8 cellular contexts compared by ENCODE assay signal in the genomic region with DNA sequence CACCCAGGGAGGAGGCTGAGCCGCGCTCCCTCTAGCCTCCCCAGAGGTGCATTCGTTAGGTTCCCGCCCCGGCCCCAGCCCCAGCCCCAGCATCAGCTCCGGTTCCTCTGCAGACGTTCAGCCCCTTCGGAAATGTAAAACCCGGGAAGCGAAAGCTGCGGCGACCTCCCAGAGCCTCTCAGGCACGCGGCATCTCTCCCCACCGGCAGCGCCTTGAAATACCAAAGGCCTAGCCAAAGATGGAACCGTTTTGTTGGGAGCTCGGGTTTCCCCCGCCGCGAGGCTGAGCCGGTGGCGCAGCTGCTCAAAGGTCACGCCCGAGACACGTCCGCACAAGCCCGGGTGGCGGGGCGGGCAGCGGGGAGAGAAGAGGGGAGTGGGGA.
A peak's percentile ranks its signal among the peaks of the same experiment; 100 is the strongest.
DNase-seq lines count a peak whose midpoint lies in the region; ATAC-seq and TF ChIP-seq lines count a peak whose summit lies in the region.

No MANE protein-coding gene starts in this region.

- intact Hi-C loops in CD4-positive, alpha-beta memory T cell (cut with micrococcal nuclease), result no loop called here

- H3K4me3 Mint-ChIP-seq in CD4-positive, alpha-beta memory T cell, result peak overlapping the region; percentile 44 to 72 (median 60)
- peak overlapping the region; percentile 54 for H3K4me3 Mint-ChIP-seq in activated T-cell treated with anti-CD3 and anti-CD28 coated beads, Interleukin-2, amount 50 U/mL, for 24 hours

- CTCF ChIA-PET in CD4-positive, alpha-beta memory T cell (lab: Charles Lee; ENCODE audit: partially characterized antibody), result no interaction called here

- POLR2A ChIA-PET in CD4-positive, alpha-beta memory T cell (lab: Charles Lee; ENCODE audit: partially characterized antibody), result interaction anchor here (1.5 kb wide), 1 partner anchor 13 kb away, joined by 3 read pairs; no protein-coding TSS in a partner anchor

- H3K27me3 ChIP-seq in CD4-positive, alpha-beta memory T cell (ENCODE audit: insufficient read depth, low read length), result no peaks in the 10 kb centered on the region
- H3K27me3 ChIP-seq in parathyroid adenoma (ENCODE audit: control insufficient read depth, insufficient read depth, low read length), result no peaks in the 10 kb centered on the region

- peak in 1 of 5 donors; percentile 6 for DNase-seq in CD4-positive, alpha-beta memory T cell
- DNase-seq in NCI-H1694 (lab: John Stamatoyannopoulos, UW) (peak; percentile 41), globus pallidus (ENCODE audit: low spot score) (peak; percentile 43), HUDEP-2 (lab: John Stamatoyannopoulos, UW; ENCODE audit: unreplicated experiment in 76 of 76) (no peak)
- DNase-seq in activated T-cell treated with anti-CD3 and anti-CD28 coated beads, Interleukin-2, amount 50 U/mL, for 24 hours, result peak; percentile 55

- no peaks in the 10 kb centered on the region for H3K9me3 ChIP-seq in CD4-positive, alpha-beta memory T cell (ENCODE audit: control insufficient read depth in 1 of 2, low read length in 2 of 2)
- H3K9me3 ChIP-seq in parathyroid adenoma (ENCODE audit: control insufficient read depth, low read length), result no peaks in the 10 kb centered on the region

- no peaks in the 10 kb centered on the region for H3K4me1 ChIP-seq in CD4-positive, alpha-beta memory T cell (ENCODE audit: insufficient read depth, low read length)
- no peaks in the 10 kb centered on the region for H3K4me1 ChIP-seq in parathyroid adenoma

- no peak overlapping the region for H3K27ac ChIP-seq in CD4-positive, alpha-beta memory T cell (ENCODE audit: low read depth, low read length)
- no peak overlapping the region for H3K27ac ChIP-seq in parathyroid adenoma

- no peaks in the 10 kb centered on the region for H3K79me2 ChIP-seq in parathyroid adenoma

- H3K4me1 Mint-ChIP-seq in CD4-positive, alpha-beta memory T cell, result peaks cover 3 to 6% (median 5%) of the 10 kb centered on the region in 4 donors
- peaks cover 15% of the 10 kb centered on the region for H3K4me1 Mint-ChIP-seq in activated T-cell treated with anti-CD3 and anti-CD28 coated beads, Interleukin-2, amount 50 U/mL, for 24 hours (ENCODE audit: low read depth)

- no peaks in the 10 kb centered on the region for H3K36me3 Mint-ChIP-seq in CD4-positive, alpha-beta memory T cell
- H3K36me3 Mint-ChIP-seq in activated T-cell treated with anti-CD3 and anti-CD28 coated beads, Interleukin-2, amount 50 U/mL, for 24 hours (ENCODE audit: low read depth), result no peaks in the 10 kb centered on the region

- H3K4me2 ChIP-seq in parathyroid adenoma (ENCODE audit: low read length), result no peak overlapping the region

- H3K27ac Mint-ChIP-seq in CD4-positive, alpha-beta memory T cell, result no peak overlapping the region
- H3K27ac Mint-ChIP-seq in activated T-cell treated with anti-CD3 and anti-CD28 coated beads, Interleukin-2, amount 50 U/mL, for 24 hours, result no peak overlapping the region

- ATAC-seq in GM19455 (IDR thresholded peaks at IDR 0.05; ENCODE audit: unreplicated experiment) (peak; percentile 71), HG03442 (IDR thresholded peaks at IDR 0.05; ENCODE audit: unreplicated experiment) (no peak)

- no peak overlapping the region for H3K9ac ChIP-seq in parathyroid adenoma

- H3K4me3 ChIP-seq in CD4-positive, alpha-beta memory T cell (ENCODE audit: low read length in 2 of 2), result peak overlapping the region in 1 of 2 donors; percentile 28
- H3K4me3 ChIP-seq in parathyroid adenoma (ENCODE audit: low read depth, low read length), result no peak overlapping the region

- no peaks in the 10 kb centered on the region for H3K36me3 ChIP-seq in CD4-positive, alpha-beta memory T cell (ENCODE audit: insufficient read depth, low read length)
- H3K36me3 ChIP-seq in parathyroid adenoma (ENCODE audit: control insufficient read depth, insufficient read depth, low read length), result no peaks in the 10 kb centered on the region

- peak overlapping the region; percentile 87 for H2AFZ ChIP-seq in parathyroid adenoma

- peaks cover 0 to 4% (median 0%) of the 10 kb centered on the region in 8 donors for H3K9me3 Mint-ChIP-seq in CD4-positive, alpha-beta memory T cell
- no peaks in the 10 kb centered on the region for H3K9me3 Mint-ChIP-seq in activated T-cell treated with anti-CD3 and anti-CD28 coated beads, Interleukin-2, amount 50 U/mL, for 24 hours

- peaks cover 11 to 15% of the 10 kb centered on the region in 2 donors for H3K27me3 Mint-ChIP-seq in CD4-positive, alpha-beta memory T cell
- peaks cover 27% of the 10 kb centered on the region for H3K27me3 Mint-ChIP-seq in activated T-cell treated with anti-CD3 and anti-CD28 coated beads, Interleukin-2, amount 50 U/mL, for 24 hours

- no peak for TF ChIP-seq CTCF in parathyroid adenoma (IDR thresholded peaks at IDR 0.05)

Comparison
In these comparisons a context has a peak if more than half of its experiments do, and no peak if none do; other contexts are left out.
1. DNase-seq: peak in NCI-H1694 (single experiment), activated T-cell treated with anti-CD3 and anti-CD28 coated beads, Interleukin-2, amount 50 U/mL, for 24 hours (single experiment) and globus pallidus (single experiment); none in HUDEP-2 (0 of 76).